In the genomic region with DNA sequence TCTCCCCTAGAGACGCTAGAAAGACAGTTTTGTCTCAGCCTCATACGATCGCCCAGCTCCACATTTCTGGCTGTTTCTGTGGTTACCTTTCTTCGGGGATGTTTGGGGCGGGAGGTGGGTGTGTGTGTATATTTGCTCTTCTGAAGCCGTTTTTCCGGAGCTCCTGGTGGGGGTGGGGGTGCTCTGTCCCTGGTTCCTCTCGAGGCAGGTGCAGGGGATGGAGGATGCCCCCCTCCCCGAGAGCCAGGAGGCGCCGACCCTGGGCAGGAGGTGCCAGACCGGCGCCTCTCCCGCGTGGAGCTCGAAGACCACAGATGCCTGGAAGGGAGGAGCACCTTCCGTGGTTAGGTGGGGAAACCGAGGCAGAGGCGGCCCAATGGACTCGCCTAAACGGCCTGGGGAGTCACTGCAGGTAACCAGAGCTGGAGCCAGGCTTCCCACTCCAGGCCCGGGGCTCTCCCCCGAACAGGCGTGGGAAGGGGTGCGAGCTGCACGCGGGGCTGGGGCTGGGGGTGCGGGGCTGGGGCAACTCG, we compare ENCODE assay signal across 8 cellular contexts. TPM values are rescaled to one million over a fixed set of nuclear protein-coding genes. Genes with fewer than 3 reads are reported as not detected.
DNase-seq lines count a peak whose midpoint lies in the region; ATAC-seq, FAIRE-seq and TF ChIP-seq lines count a peak whose summit lies in the region.

No MANE protein-coding gene starts in this region.

- intact Hi-C loops in pancreas (cut with DNase I) = loop anchor here in 1 of 3 donors (10.0 kb wide), 2 partner anchors 63 to 113 kb away; no protein-coding TSS in a partner anchor

- H2AFZ ChIP-seq in OCI-LY3 (ENCODE audit: low read depth, low read length) (peak overlapping the region; percentile 88; the same call in 1 of the 2 replicates), H1 (ENCODE audit: low read length) (no peak overlapping the region)

- peaks cover 33% of the 10 kb centered on the region for H3K27me3 ChIP-seq in OCI-LY3 (ENCODE audit: low read depth, low read length)
- H3K27me3 ChIP-seq in H1 (replicated peaks in 1 of 4; ENCODE audit: control insufficient read depth in 3 of 4, extremely low read depth in 1 of 4, insufficient read depth in 3 of 4, low read length in 3 of 4) = peaks cover 11 to 41% (median 32%) of the 10 kb centered on the region in 4 experiments
- H3K27me3 ChIP-seq in pancreas = no peaks in the 10 kb centered on the region

- H3K4me2 ChIP-seq in OCI-LY3 (ENCODE audit: low read length) (peak overlapping the region; percentile 99), H1 (ENCODE audit: insufficient read depth in 1 of 2, low read depth in 2 of 2, low read length in 2 of 2) (peak overlapping the region; percentile 60 to 74)

- FAIRE-seq in H1 (lab: Jason Lieb, UNC) = no peak
- no peak for FAIRE-seq in pancreas (lab: Jason Lieb, UNC)

- TF ChIP-seq POLR2A in H1 (IDR thresholded peaks at IDR 0.05; ENCODE audit: control extremely low read depth in 1 of 2, low read depth in 2 of 2, low read length in 2 of 2) = no peak

- H3K79me2 ChIP-seq in OCI-LY3 (ENCODE audit: low read length) (no peaks in the 10 kb centered on the region), H1 (ENCODE audit: control insufficient read depth in 1 of 2, insufficient read depth in 2 of 2, low read length in 2 of 2) (no peaks in the 10 kb centered on the region)

- no peak overlapping the region for H2AK5ac ChIP-seq in H1 (ENCODE audit: low read depth, low read length)

- H3K56ac ChIP-seq in H1 (replicated peaks; ENCODE audit: insufficient read length, low read depth, low read length) = no peak overlapping the region

- H3K23me2 ChIP-seq in H1 (ENCODE audit: low read depth, low read length) = peaks cover 19% of the 10 kb centered on the region

- H4K91ac ChIP-seq in H1 (replicated peaks; ENCODE audit: insufficient read length, low read length) = peak overlapping the region; percentile 88

- CTCF ChIA-PET in H1 (lab: Charles Lee; ENCODE audit: partially characterized antibody) = interaction anchor here (0.6 to 4.8 kb wide), 30 partner anchors 10 to 230 kb away, joined by 3 to 48 read pairs (median 3); no protein-coding TSS in a partner anchor

- POLR2A ChIA-PET in H1 (lab: Charles Lee; ENCODE audit: partially characterized antibody) = interaction anchor here (0.7 to 1.6 kb wide), 5 partner anchors 15 to 178 kb away, joined by 3 to 5 read pairs (median 3); no protein-coding TSS in a partner anchor

- H2BK20ac ChIP-seq in H1 (ENCODE audit: low read length) = no peak overlapping the region

- ATAC-seq in pancreas (no peak), HG03045 (IDR thresholded peaks at IDR 0.05; ENCODE audit: unreplicated experiment) (no peak)

- H2BK120ac ChIP-seq in H1 (replicated peaks; ENCODE audit: low read depth, low read length) = no peak overlapping the region

- peak overlapping the region; percentile 97 for H4K8ac ChIP-seq in H1 (ENCODE audit: extremely low read depth, insufficient read depth, low read length)

- H2BK12ac ChIP-seq in H1 (ENCODE audit: low read depth, low read length) = no peak overlapping the region

- H2BK5ac ChIP-seq in H1 (ENCODE audit: low read depth, low read length) = peak overlapping the region; percentile 66; the same call in 1 of the 2 replicates

- H3K36me3 ChIP-seq in OCI-LY3 (replicated peaks; ENCODE audit: low read depth, low read length) = no peaks in the 10 kb centered on the region
- no peaks in the 10 kb centered on the region for H3K36me3 ChIP-seq in H1 (ENCODE audit: control insufficient read depth in 2 of 4, insufficient read depth in 4 of 4, low read length in 3 of 4)
- H3K36me3 ChIP-seq in pancreas = no peaks in the 10 kb centered on the region

- H3K23ac ChIP-seq in H1 (ENCODE audit: insufficient read length) = no peak overlapping the region

- DNase-seq in GM12865 (ENCODE audit: low read depth) = no peak
- no peak for DNase-seq in H1 (ENCODE audit: low read depth in 1 of 2, low spot score in 2 of 2)
- no peak for DNase-seq in pancreas
- no peak for DNase-seq in mesenteric fat pad (ENCODE audit: low spot score)
- no peak for DNase-seq in stimulated activated CD4-positive, alpha-beta T cell treated with anti-CD3 and anti-CD28 coated beads, Interleukin-4, amount 100 ng/mL, for 4 hours
- DNase-seq in Ammon's horn (ENCODE audit: low spot score) = no peak

- TF ChIP-seq RAD21 in H1 (IDR thresholded peaks at IDR 0.05 in 1 of 2, conservative IDR thresholded peaks at IDR 0.05 in 1 of 2; ENCODE audit: low read depth in 2 of 2, low read length in 2 of 2) = no peak

- H3K27ac ChIP-seq in OCI-LY3 (ENCODE audit: low read length) (peak overlapping the region; percentile 73), H1 (ENCODE audit: low read depth, low read length) (no peak overlapping the region; the same call in 1 of the 2 replicates), pancreas (peak overlapping the region; percentile 61 to 84 (median 72))

- H3K4me3 ChIP-seq in GM12865 (ENCODE audit: low read depth, low read length) (peak overlapping the region; percentile 67), OCI-LY3 (ENCODE audit: low read length) (peak overlapping the region; percentile 89), H1 (ENCODE audit: extremely low read depth in 1 of 4, insufficient read depth in 2 of 4, low read depth in 3 of 4, low read length in 4 of 4) (peak overlapping the region in 2 of 4 experiments; percentile 10 to 53; a peak in 4 of 8 replicates), pancreas (peak overlapping the region; percentile 83 to 99 (median 88))

- H3K9me3 ChIP-seq in OCI-LY3 (ENCODE audit: insufficient read depth, low read length) (no peaks in the 10 kb centered on the region), H1 (ENCODE audit: insufficient read depth in 2 of 2, low read depth in 1 of 2, low read length in 1 of 2) (no peaks in the 10 kb centered on the region), pancreas (peaks cover 0 to 3% (median 0%) of the 10 kb centered on the region in 4 donors)

- WGBS in H1 (ENCODE audit: extremely low coverage in 1 of 2, insufficient coverage in 1 of 2, insufficient read length in 1 of 2, insufficient replicate concordance in 2 of 2, low coverage in 1 of 2, low lambda C conversion rate in 2 of 2, missing lambda C conversion rate in 1 of 2), 2 experiments = 50% methylated on average over 19 of the region's 29 CpGs; no CpG with 5 or more reads in 1 of the 2 experiments
- 28 to 30% methylated on average over 26 to 29 of the region's 29 CpGs for WGBS in pancreas, 2 donors

- TF ChIP-seq EP300 in H1 (IDR thresholded peaks at IDR 0.05; ENCODE audit: borderline replicate concordance in 1 of 2, low read depth in 2 of 2, low read length in 2 of 2) = no peak

- H3K9ac ChIP-seq in OCI-LY3 (ENCODE audit: low read length) (peak overlapping the region; percentile 93), H1 (replicated peaks in 1 of 4; ENCODE audit: extremely low read depth in 1 of 4, low read depth in 3 of 4, low read length in 3 of 4) (peak overlapping the region in 3 of 4 experiments; percentile 20 to 48 (median 34); a peak in 3 of 7 replicates)

- H3K4me1 ChIP-seq in OCI-LY3 (ENCODE audit: low read length) (peaks cover 23% of the 10 kb centered on the region), H1 (replicated peaks in 1 of 4; ENCODE audit: control insufficient read depth in 3 of 4, insufficient read depth in 4 of 4, low read length in 3 of 4) (peaks cover 0 to 17% (median 10%) of the 10 kb centered on the region in 4 experiments; a peak in 6 of 7 replicates), pancreas (peaks cover 8 to 18% (median 10%) of the 10 kb centered on the region in 3 donors)

- H4K20me1 ChIP-seq in OCI-LY3 (ENCODE audit: insufficient read depth, low read length) (peaks cover 30% of the 10 kb centered on the region), H1 (replicated peaks in 1 of 2; ENCODE audit: control insufficient read depth in 1 of 2, insufficient read depth in 2 of 2, low read length in 2 of 2) (peaks cover 4 to 8% of the 10 kb centered on the region in 2 experiments)

- no peak for TF ChIP-seq CTCF in GM12865 (IDR thresholded peaks at IDR 0.05; ENCODE audit: insufficient read depth, low read depth, low read length, missing control alignments)
- TF ChIP-seq CTCF in OCI-LY3 (IDR thresholded peaks at IDR 0.05; ENCODE audit: low read depth, low read length) = no peak
- TF ChIP-seq CTCF in H1 (IDR thresholded peaks at IDR 0.05; ENCODE audit: control extremely low read depth in 1 of 3, insufficient read depth in 1 of 3, low read depth in 1 of 3, low read length in 3 of 3) = no peak
- TF ChIP-seq CTCF in pancreas (IDR thresholded peaks at IDR 0.05) = no peak

- H3K14ac ChIP-seq in H1 (ENCODE audit: insufficient read length) = no peak overlapping the region

- peak overlapping the region; percentile 71 for H3K18ac ChIP-seq in H1 (ENCODE audit: extremely low read depth, low read length)

- H3K79me1 ChIP-seq in H1 (ENCODE audit: low read depth, low read length) = no peaks in the 10 kb centered on the region

- peak overlapping the region; percentile 55 for H4K5ac ChIP-seq in H1 (ENCODE audit: insufficient read length, low read depth, low read length)

- no peak overlapping the region for H2BK15ac ChIP-seq in H1 (ENCODE audit: low read length)

- H3K4ac ChIP-seq in H1 (replicated peaks; ENCODE audit: insufficient read length, low read depth, low read length) = peak overlapping the region; percentile 66

TF ChIP-seq in H1, 55 proteins besides CTCF, POLR2A, EP300 and RAD21 (continues in another document):
- TF ChIP-seq RXRA (IDR thresholded peaks at IDR 0.05; ENCODE audit: insufficient read depth, low read depth, low read length) = no peak
- TF ChIP-seq, protein P1, sequence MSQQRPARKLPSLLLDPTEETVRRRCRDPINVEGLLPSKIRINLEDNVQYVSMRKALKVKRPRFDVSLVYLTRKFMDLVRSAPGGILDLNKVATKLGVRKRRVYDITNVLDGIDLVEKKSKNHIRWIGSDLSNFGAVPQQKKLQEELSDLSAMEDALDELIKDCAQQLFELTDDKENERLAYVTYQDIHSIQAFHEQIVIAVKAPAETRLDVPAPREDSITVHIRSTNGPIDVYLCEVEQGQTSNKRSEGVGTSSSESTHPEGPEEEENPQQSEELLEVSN (IDR thresholded peaks at IDR 0.05) = peak; percentile 31; the same call in 1 of the 2 replicates
- no peak for TF ChIP-seq SP2 (IDR thresholded peaks at IDR 0.05; ENCODE audit: low read length)
- peak; percentile 34; the same call in 1 of the 2 replicates for TF ChIP-seq PHF8 (conservative IDR thresholded peaks at IDR 0.05; ENCODE audit: low read depth, low read length)

RNA-seq across cellular contexts. Expression of a gene that starts 0.7 kb away (rescaled TPM):
- 8.6 and 8.7 TPM in 2 replicates for total RNA-seq in H1 (2021; fragmentation: NEBNext Ultra II Directional; extraction: Animal tissue kit (Norgen Biotek cat#: 25700))
- polyA plus RNA-seq in H1 (2011; rRNA removed) (5.8 and 11.5 TPM in 2 replicates), pancreas (10 to 100 TPM; 22.1 to 27.3 TPM)
- 5.9 TPM for polyA plus RNA-seq in H1 (2011; cell fraction: cytosol; rRNA removed)
- 9.7 TPM for polyA plus RNA-seq in H1 (2011; cell fraction: nucleus; rRNA removed)
- 4.4 to 8.2 TPM (median 6.6 TPM) in 4 replicates for polyA plus RNA-seq in H1 (2012, experiment 1 of 2)
- polyA plus RNA-seq in H1 (2012, experiment 2 of 2) = 6.9 TPM
- polyA plus RNA-seq in H1 (2013, experiment 1 of 2) = 7.8 TPM
- polyA plus RNA-seq in H1 (2013, experiment 2 of 2) = 8.1 TPM
- 2.1 and 2.6 TPM in 2 replicates for polyA minus RNA-seq in H1 (2011; rRNA and poly(A)+ RNA removed)
- polyA minus RNA-seq in H1 (2011; cell fraction: cytosol; rRNA and poly(A)+ RNA removed) = 4.3 TPM
- 3.9 TPM for polyA minus RNA-seq in H1 (2011; cell fraction: nucleus; rRNA and poly(A)+ RNA removed)
- total RNA-seq in pancreas (10 to 100 TPM; 24.3 to 32.7 (median 26.8) TPM), mesenteric fat pad (45.3 TPM)
